8 cellular contexts compared by ENCODE assay signal in genomic region chr1:66503841-66504470, GRCh38. TPM values are rescaled to one million over a fixed set of nuclear protein-coding genes. Genes with fewer than 3 reads are reported as not detected.
DNase-seq lines count a peak whose midpoint lies in the region; ATAC-seq, FAIRE-seq and TF ChIP-seq lines count a peak whose summit lies in the region.

No MANE protein-coding gene starts in this region.

- no peak for TF ChIP-seq POLR2A in A549 (IDR thresholded peaks at IDR 0.05; ENCODE audit: low read length)
- TF ChIP-seq POLR2A in NB4 (IDR thresholded peaks at IDR 0.05; ENCODE audit: extremely low read depth, insufficient read length) = no peak

- H2BK15ac ChIP-seq in mesenchymal stem cell (ENCODE audit: low read depth, poor library complexity, severe bottlenecking) = no peak overlapping the region

- FAIRE-seq in A549 (lab: Jason Lieb, UNC) (no peak), urothelium cell line (lab: Jason Lieb, UNC) (no peak)

- H3K4me3 Mint-ChIP-seq in endodermal cell = no peak overlapping the region

- no peak overlapping the region for H2AK5ac ChIP-seq in mesenchymal stem cell (ENCODE audit: low read length, severe bottlenecking)

- no peak overlapping the region for H3K23ac ChIP-seq in mesenchymal stem cell (ENCODE audit: low read length in 2 of 2)

- H3K27ac Mint-ChIP-seq in endodermal cell = no peak overlapping the region

- ATAC-seq in A549 (peak; percentile 85 to 89; a peak in 5 of 6 replicates), HG02588 (IDR thresholded peaks at IDR 0.05; ENCODE audit: unreplicated experiment) (peak; percentile 82)

- H2AFZ ChIP-seq in mesenchymal stem cell (ENCODE audit: low read depth, low read length) = no peak overlapping the region

- DNase-seq in A549 (ENCODE audit: low read depth in 1 of 2, low spot score in 1 of 2) = peak; percentile 7 to 66
- peak; percentile 16 for DNase-seq in GM12864 (ENCODE audit: low read depth)
- peak; percentile 59 for DNase-seq in NB4 (ENCODE audit: low read depth)
- DNase-seq in SKM-1 (lab: John Stamatoyannopoulos, UW; ENCODE audit: unreplicated experiment) = peak; percentile 8
- peak; percentile 87 for DNase-seq in endodermal cell
- DNase-seq in mesenchymal stem cell = peak; percentile 81
- peak; percentile 31 for DNase-seq in urothelium cell line (ENCODE audit: low spot score)

- no peak overlapping the region for H3K27ac ChIP-seq in A549
- H3K27ac ChIP-seq in endodermal cell (ENCODE audit: low read depth, low read length) = no peak overlapping the region
- H3K27ac ChIP-seq in mesenchymal stem cell (ENCODE audit: low read length, poor library complexity, severe bottlenecking) = no peak overlapping the region

- H2BK12ac ChIP-seq in mesenchymal stem cell (ENCODE audit: low read length in 2 of 2) = no peak overlapping the region

- H3K9me3 Mint-ChIP-seq in endodermal cell = no peaks in the 10 kb centered on the region

- no peak overlapping the region for H3K14ac ChIP-seq in mesenchymal stem cell (ENCODE audit: low read length in 2 of 2)

- no peaks in the 10 kb centered on the region for H3K27me3 Mint-ChIP-seq in endodermal cell (ENCODE audit: insufficient read depth)

- POLR2A ChIA-PET in A549 (lab: Yijun Ruan, JAX) = no interaction called here

- no peaks in the 10 kb centered on the region for H3K9me3 ChIP-seq in A549
- no peaks in the 10 kb centered on the region for H3K9me3 ChIP-seq in endodermal cell (ENCODE audit: control insufficient read depth, low read length)
- no peaks in the 10 kb centered on the region for H3K9me3 ChIP-seq in mesenchymal stem cell (ENCODE audit: control insufficient read depth, low read length)

- CTCF ChIA-PET in A549 (lab: Yijun Ruan, JAX) = interaction anchor here (0.6 to 5.8 kb wide), 27 partner anchors 9 to 261 kb away, joined by 3 to 36 read pairs (median 3); no protein-coding TSS in a partner anchor

- 42% methylated on average over 3 of the region's 3 CpGs for WGBS in A549 (ENCODE audit: missing lambda C conversion rate)
- 0 to 70% methylated on average over 1 to 3 of the region's 3 CpGs for WGBS in endodermal cell (ENCODE audit: insufficient coverage in 1 of 2, insufficient read length in 1 of 2), 2 experiments
- WGBS in mesenchymal stem cell = 12% methylated on average over 1 of the region's 3 CpGs

- no peaks in the 10 kb centered on the region for H3K36me3 ChIP-seq in endodermal cell (ENCODE audit: control insufficient read depth, insufficient read depth, low read length)
- H3K36me3 ChIP-seq in mesenchymal stem cell (ENCODE audit: control insufficient read depth in 1 of 2, insufficient read depth in 2 of 2, low read depth in 1 of 2, low read length in 2 of 2) = no peaks in the 10 kb centered on the region

- H3K9ac ChIP-seq in endodermal cell (ENCODE audit: extremely low read depth, low read length, poor library complexity, severe bottlenecking) (no peak overlapping the region), mesenchymal stem cell (ENCODE audit: low read length) (peak overlapping the region; percentile 75)

- no peaks in the 10 kb centered on the region for H3K4me1 ChIP-seq in A549
- H3K4me1 ChIP-seq in endodermal cell (ENCODE audit: control insufficient read depth, insufficient read depth, low read length) = no peaks in the 10 kb centered on the region
- H3K4me1 ChIP-seq in mesenchymal stem cell (ENCODE audit: control insufficient read depth, insufficient read depth, low read depth, low read length) = peaks cover 3% of the 10 kb centered on the region

- no peak overlapping the region for H2BK120ac ChIP-seq in mesenchymal stem cell (ENCODE audit: low read depth, low read length)

- no peak overlapping the region for H4K8ac ChIP-seq in mesenchymal stem cell (ENCODE audit: low read length)

- no peaks in the 10 kb centered on the region for H3K36me3 Mint-ChIP-seq in endodermal cell (ENCODE audit: low read depth)

- peaks cover 16% of the 10 kb centered on the region for H3K4me1 Mint-ChIP-seq in endodermal cell

- TF ChIP-seq RAD21 in A549 (conservative IDR thresholded peaks at IDR 0.05 in 1 of 2, IDR thresholded peaks at IDR 0.05 in 1 of 2) = peak; percentile 70 to 71

- H2BK5ac ChIP-seq in mesenchymal stem cell (ENCODE audit: low read depth, low read length, poor library complexity, severe bottlenecking) = no peak overlapping the region

- no peaks in the 10 kb centered on the region for H3K79me1 ChIP-seq in mesenchymal stem cell (replicated peaks; ENCODE audit: low read length, poor library complexity, severe bottlenecking)

- no peak overlapping the region for H3K4ac ChIP-seq in mesenchymal stem cell (ENCODE audit: low read depth in 1 of 2, low read length in 2 of 2)

- H3K27me3 ChIP-seq in endodermal cell (ENCODE audit: control insufficient read depth, insufficient read depth, low read length, poor library complexity, severe bottlenecking) = no peaks in the 10 kb centered on the region
- H3K27me3 ChIP-seq in mesenchymal stem cell (ENCODE audit: control insufficient read depth in 1 of 2, insufficient read depth in 1 of 2, low read length in 2 of 2) = no peaks in the 10 kb centered on the region

- H3K4me3 ChIP-seq in A549 (no peak overlapping the region), GM12864 (ENCODE audit: low read depth, low read length) (no peak overlapping the region), NB4 (ENCODE audit: low read depth, low read length) (no peak overlapping the region), endodermal cell (ENCODE audit: low read length) (no peak overlapping the region), mesenchymal stem cell (ENCODE audit: insufficient read depth in 1 of 2, low read depth in 1 of 2, low read length in 2 of 2) (no peak overlapping the region)

- no peak overlapping the region for H3K18ac ChIP-seq in mesenchymal stem cell (ENCODE audit: low read depth in 1 of 2, low read length in 2 of 2)

- no peak overlapping the region for H3K4me2 ChIP-seq in A549
- no peak overlapping the region for H3K4me2 ChIP-seq in mesenchymal stem cell (ENCODE audit: low read length, poor library complexity, severe bottlenecking)

- TF ChIP-seq EP300 in A549 (IDR thresholded peaks at IDR 0.05) = no peak

- no peak overlapping the region for H4K91ac ChIP-seq in mesenchymal stem cell (ENCODE audit: low read length)

- TF ChIP-seq CTCF in A549 (IDR thresholded peaks at IDR 0.05) (peak; percentile 67), GM12864 (IDR thresholded peaks at IDR 0.05; ENCODE audit: low read depth, low read length, missing control alignments) (peak; percentile 75), NB4 (IDR thresholded peaks at IDR 0.05; ENCODE audit: low read depth, low read length) (peak; percentile 60), endodermal cell (conservative IDR thresholded peaks at IDR 0.05) (peak; percentile 87)

TF ChIP-seq in A549, 52 proteins besides CTCF, POLR2A, EP300 and RAD21:
- TF ChIP-seq NR3C1 (IDR thresholded peaks at IDR 0.05) = no peak
- peak; percentile 65 for TF ChIP-seq SMC3 (IDR thresholded peaks at IDR 0.05)

RNA-seq across cellular contexts. Expression of gene SGIP1, which starts 30.0 kb away (rescaled TPM):
- not detected in 2 replicates for polyA plus RNA-seq in A549 (2011; rRNA removed)
- not detected in 2 replicates for polyA plus RNA-seq in A549 (2012; cell fraction: cytosol; rRNA removed)
- not detected in 2 replicates for polyA plus RNA-seq in A549 (2012; cell fraction: nucleus; rRNA removed)
- polyA plus RNA-seq in A549 (2017; fragmentation: RNase III; extraction: RNeasy Plus Mini Kit Qiagen cat#74134 plus additional on column Dnase treatment) = not detected in 3 replicates
- not detected in 2 replicates for polyA minus RNA-seq in A549 (2011; rRNA and poly(A)+ RNA removed)
- total RNA-seq in endodermal cell = 1 to 10 TPM; 3.8 to 9.4 TPM
- polyA plus RNA-seq in endodermal cell (2013, experiment 1 of 2) = 6.1 TPM
- 5.3 TPM for polyA plus RNA-seq in endodermal cell (2013, experiment 2 of 2)
- 104 TPM for polyA plus RNA-seq in mesenchymal stem cell (2013, experiment 1 of 2)
- polyA plus RNA-seq in mesenchymal stem cell (2013, experiment 2 of 2) = 103 TPM

Comparison
In these comparisons a context has a peak if more than half of its experiments do, and no peak if none do; other contexts are left out.
1. DNase-seq: peak in every context shown above with its lines; median percentile 87 in endodermal cell; 81 in mesenchymal stem cell; 59 in NB4; 36 in A549; 31 in urothelium cell line; 16 in GM12864; 8 in SKM-1.